ENCODE assay signal across 8 cellular contexts in genomic region chr5:40486437-40487270, GRCh38.
DNase-seq lines count a peak whose midpoint lies in the region; ATAC-seq, FAIRE-seq and TF ChIP-seq lines count a peak whose summit lies in the region.

No MANE protein-coding gene starts in this region.

- H3K4me3 Mint-ChIP-seq in H9: no peak overlapping the region

- H3K4me3 ChIP-seq in bronchial epithelial cell (ENCODE audit: low read depth, low read length): no peak overlapping the region

- no peak overlapping the region for H4K91ac ChIP-seq in H9 (ENCODE audit: insufficient read length, low read depth, low read length)

- no peaks in the 10 kb centered on the region for H3K9me3 Mint-ChIP-seq in H9

- no peaks in the 10 kb centered on the region for H3K36me3 Mint-ChIP-seq in H9 (ENCODE audit: insufficient read depth in 1 of 3, low read depth in 3 of 3)

- no peak overlapping the region for H3K23ac ChIP-seq in H9 (ENCODE audit: insufficient read length, low read depth, low read length)

- no peak overlapping the region for H3K9ac ChIP-seq in H9 (ENCODE audit: extremely low read depth, insufficient read length, low read length)

- no peak overlapping the region for H3K4me2 ChIP-seq in H9 (ENCODE audit: insufficient read depth, insufficient read length, low read length)

- no peaks in the 10 kb centered on the region for H3K79me2 ChIP-seq in H9 (ENCODE audit: insufficient read depth, low read length)

- H2AFZ ChIP-seq in H9 (ENCODE audit: low read length): no peak overlapping the region

- no peaks in the 10 kb centered on the region for H3K9me3 ChIP-seq in H9 (ENCODE audit: control insufficient read depth, low read depth, low read length)

- H3K79me1 ChIP-seq in H9 (ENCODE audit: insufficient read depth, low read depth, low read length, poor library complexity, severe bottlenecking): no peaks in the 10 kb centered on the region

- H2AK5ac ChIP-seq in H9 (ENCODE audit: insufficient read length, low read length): no peak overlapping the region

- H4K8ac ChIP-seq in H9 (replicated peaks; ENCODE audit: insufficient read length, low read depth, low read length): no peak overlapping the region

- no peak overlapping the region for H4K5ac ChIP-seq in H9 (ENCODE audit: insufficient read length, low read depth, low read length)

- no peaks in the 10 kb centered on the region for H3K4me1 ChIP-seq in H9 (ENCODE audit: insufficient read depth, low read length)

- H3T11ph ChIP-seq in H9 (ENCODE audit: low read length): no peak overlapping the region

- no peaks in the 10 kb centered on the region for H3K36me3 ChIP-seq in bronchial epithelial cell (ENCODE audit: control insufficient read depth, insufficient read depth, low read length)

- no peaks in the 10 kb centered on the region for H4K20me1 ChIP-seq in H9 (ENCODE audit: control insufficient read depth, insufficient read depth, insufficient read length)

- H3K4me1 Mint-ChIP-seq in H9: no peaks in the 10 kb centered on the region

- no peak for TF ChIP-seq CTCF in bronchial epithelial cell (IDR thresholded peaks at IDR 0.05; ENCODE audit: insufficient read depth, low read length, severe bottlenecking)
- no peak for TF ChIP-seq CTCF in H9 (conservative IDR thresholded peaks at IDR 0.05)

- no peak overlapping the region for H3K27ac Mint-ChIP-seq in H9

- no peaks in the 10 kb centered on the region for H3K23me2 ChIP-seq in H9 (ENCODE audit: insufficient read length, low read depth, low read length, poor library complexity, severe bottlenecking)

- no peak overlapping the region for H3K14ac ChIP-seq in H9 (ENCODE audit: insufficient read depth, low read length)

- H3K18ac ChIP-seq in H9 (ENCODE audit: insufficient read length, low read depth, low read length): no peak overlapping the region

- ATAC-seq in GM19372 (IDR thresholded peaks at IDR 0.05; ENCODE audit: low read depth, unreplicated experiment): peak; percentile 42
- peak; percentile 44 for ATAC-seq in HG03280 (IDR thresholded peaks at IDR 0.05; ENCODE audit: unreplicated experiment)
- no peak for ATAC-seq in left lobe of liver

- H2BK12ac ChIP-seq in H9 (ENCODE audit: insufficient read length, low read depth, low read length): no peak overlapping the region

- no CpG with 5 or more reads among the region's 4 CpGs for WGBS in H9 (ENCODE audit: extremely low coverage, insufficient read length, low lambda C conversion rate)

- no peak overlapping the region for H3K56ac ChIP-seq in H9 (ENCODE audit: insufficient read length, low read depth, low read length)

- no peak overlapping the region for H2BK20ac ChIP-seq in H9 (ENCODE audit: low read depth, low read length, poor library complexity, severe bottlenecking)

- no peak overlapping the region for H2BK5ac ChIP-seq in H9 (ENCODE audit: insufficient read length, low read length)

- no peak overlapping the region for H3K27ac ChIP-seq in H9 (ENCODE audit: insufficient read length, low read depth, low read length)

- DNase-seq in T-helper 9 cell (peak; percentile 18), bronchial epithelial cell (ENCODE audit: low read depth) (peak; percentile 81), left lobe of liver (ENCODE audit: low spot score) (no peak), T1000 (lab: John Stamatoyannopoulos, UW) (no peak), H9 (no peak)
- peak; percentile 23 to 57 (median 38) for DNase-seq in stimulated activated CD4-positive, alpha-beta T cell treated with anti-CD3 and anti-CD28 coated beads, TNF-alpha, amount 100 ng/mL, for 24 hours (ENCODE audit: low read depth in 3 of 3)

- H2BK15ac ChIP-seq in H9 (ENCODE audit: low read depth, low read length): no peak overlapping the region

- H3K27me3 ChIP-seq in bronchial epithelial cell (ENCODE audit: control insufficient read depth, insufficient read depth, low read length): no peaks in the 10 kb centered on the region
- H3K27me3 ChIP-seq in H9 (ENCODE audit: insufficient read depth, low read length): no peaks in the 10 kb centered on the region

- no peaks in the 10 kb centered on the region for H3K27me3 Mint-ChIP-seq in H9 (ENCODE audit: low read depth)

- FAIRE-seq in bronchial epithelial cell (lab: Jason Lieb, UNC): no peak

- no peak overlapping the region for H2BK120ac ChIP-seq in H9 (ENCODE audit: low read depth, low read length, poor library complexity, severe bottlenecking)

- H3K4ac ChIP-seq in H9 (ENCODE audit: low read depth, low read length): no peak overlapping the region

Comparison
In these comparisons a context has a peak if more than half of its experiments do, and no peak if none do; other contexts are left out.
1. DNase-seq: peak in T-helper 9 cell (single experiment), bronchial epithelial cell (single experiment) and stimulated activated CD4-positive, alpha-beta T cell treated with anti-CD3 and anti-CD28 coated beads, TNF-alpha, amount 100 ng/mL, for 24 hours (3 of 3); none in left lobe of liver (single experiment), T1000 (single experiment) and H9 (single experiment).